Comparison of ENCODE assay signal across 8 cellular contexts in genomic region chr6:52263709-52264320, GRCh38. TPM values are rescaled to one million over a fixed set of nuclear protein-coding genes. Genes with fewer than 3 reads are reported as not detected.
A peak's percentile ranks its signal among the peaks of the same experiment; 100 is the strongest.
DNase-seq lines count a peak whose midpoint lies in the region; ATAC-seq and TF ChIP-seq lines count a peak whose summit lies in the region.

No MANE protein-coding gene starts in this region.

- TF ChIP-seq CTCF in RWPE2 (IDR thresholded peaks at IDR 0.05; ENCODE audit: poor library complexity, severe bottlenecking) (peak; percentile 92), prostate gland (IDR thresholded peaks at IDR 0.05) (peak; percentile 29 to 73 (median 68)), vagina (IDR thresholded peaks at IDR 0.05) (peak; percentile 71 to 79 (median 78))

- peak; percentile 79 for ATAC-seq in GM19452 (IDR thresholded peaks at IDR 0.05; ENCODE audit: unreplicated experiment)
- ATAC-seq in RWPE2 (ENCODE audit: low read depth), result peak; percentile 61; the same call in 2 of the 3 replicates

- H3K4me3 ChIP-seq in RWPE2 (ENCODE audit: severe bottlenecking), result no peak overlapping the region
- H3K4me3 ChIP-seq in prostate gland, result no peak overlapping the region
- no peak overlapping the region for H3K4me3 ChIP-seq in vagina

- H3K9me3 ChIP-seq in RWPE2 (ENCODE audit: severe bottlenecking) (no peaks in the 10 kb centered on the region), prostate gland (no peaks in the 10 kb centered on the region), vagina (no peaks in the 10 kb centered on the region)

- peaks cover 69% of the 10 kb centered on the region for H3K36me3 ChIP-seq in RWPE2 (ENCODE audit: low read depth)
- H3K36me3 ChIP-seq in prostate gland, result no peaks in the 10 kb centered on the region
- peaks cover 0 to 29% of the 10 kb centered on the region in 2 donors for H3K36me3 ChIP-seq in vagina

- no peaks in the 10 kb centered on the region for H3K4me1 ChIP-seq in RWPE2 (ENCODE audit: insufficient read depth, poor library complexity, severe bottlenecking)
- no peaks in the 10 kb centered on the region for H3K4me1 ChIP-seq in prostate gland (replicated peaks)
- H3K4me1 ChIP-seq in vagina, result no peaks in the 10 kb centered on the region

- in situ Hi-C loops in Caki2 (cut with HindIII; ENCODE audit: low pct_unique_long_range_greater_than_20kb, low sequenced_read_pairs), result no loop called here

- 35% methylated on average over 8 of the region's 8 CpGs for WGBS in prostate gland

- DNase-seq in Caki2 (ENCODE audit: low read depth) (peak; percentile 68), HS-27A (ENCODE audit: low read depth) (peak; percentile 30), RWPE2 (ENCODE audit: low spot score) (no peak), germinal center (ENCODE audit: low spot score) (peak; percentile 58), prostate gland (ENCODE audit: low spot score) (peak; percentile 21), vagina (ENCODE audit: extremely low spot score in 2 of 2) (no peak)
- peak; percentile 48 for DNase-seq in activated effector memory CD4-positive, alpha-beta T cell treated with Interleukin-2 at 50 U/mL for 16 hours

- H3K27me3 ChIP-seq in RWPE2 (ENCODE audit: insufficient read depth, poor library complexity, severe bottlenecking), result no peaks in the 10 kb centered on the region
- no peaks in the 10 kb centered on the region for H3K27me3 ChIP-seq in prostate gland (replicated peaks; ENCODE audit: insufficient read depth)
- no peaks in the 10 kb centered on the region for H3K27me3 ChIP-seq in vagina

- TF ChIP-seq POLR2A in prostate gland (IDR thresholded peaks at IDR 0.05), result no peak
- no peak for TF ChIP-seq POLR2A in vagina (IDR thresholded peaks at IDR 0.05)

- H3K27ac ChIP-seq in RWPE2 (ENCODE audit: poor library complexity, severe bottlenecking), result no peak overlapping the region
- H3K27ac ChIP-seq in prostate gland, result no peak overlapping the region
- H3K27ac ChIP-seq in vagina, result no peak overlapping the region

- intact Hi-C loops in prostate gland (cut with DNase I) (loop anchor here (10.0 kb wide), 2 partner anchors 99 to 159 kb away; no protein-coding TSS in a partner anchor), vagina (cut with DNase I) (no loop called here)

RNA-seq across cellular contexts. Expression of gene IL17F, which starts 19.5 kb away (rescaled TPM):
- not detected in 2 replicates for total RNA-seq in Caki2 (2014; rRNA removed; shearing (Covaris generic); ENCODE audit: low replicate concordance)
- total RNA-seq in prostate gland (not detected), vagina (not detected)

RNA-seq across cellular contexts. Expression of gene MCM3, which starts 20.7 kb away (rescaled TPM):
- 209 and 231 TPM in 2 replicates for total RNA-seq in Caki2 (2014; rRNA removed; shearing (Covaris generic); ENCODE audit: low replicate concordance)
- total RNA-seq in prostate gland (10 to 100 TPM; 33.6 to 51.1 TPM), vagina (36.3 TPM)

Comparison
In these comparisons a context has a peak if more than half of its experiments do, and no peak if none do; other contexts are left out.
1. DNase-seq: peak in Caki2 (single experiment), HS-27A (single experiment), activated effector memory CD4-positive, alpha-beta T cell treated with Interleukin-2 at 50 U/mL for 16 hours (single experiment), germinal center (single experiment) and prostate gland (single experiment); none in RWPE2 (single experiment) and vagina (0 of 2).
2. Peak in every context shown above with its lines, with median percentiles within 50 percentile points of each other: CTCF ChIP-seq.